8 cellular contexts compared by ENCODE assay signal in genomic region chr11:96388891-96389603, GRCh38. TPM values are rescaled to one million over a fixed set of nuclear protein-coding genes. Genes with fewer than 3 reads are reported as not detected.
A peak's percentile ranks its signal among the peaks of the same experiment; 100 is the strongest.
DNase-seq lines count a peak whose midpoint lies in the region; ATAC-seq, FAIRE-seq and TF ChIP-seq lines count a peak whose summit lies in the region.

No MANE protein-coding gene starts in this region.

- H3K9me3 ChIP-seq in Caco-2 (no peaks in the 10 kb centered on the region), SJSA1 (replicated peaks) (no peaks in the 10 kb centered on the region), endothelial cell of umbilical vein (replicated peaks; ENCODE audit: control insufficient read depth, insufficient read depth, low read length) (no peaks in the 10 kb centered on the region), mucosa of stomach (ENCODE audit: control insufficient read depth, low read length) (no peaks in the 10 kb centered on the region)

- H3K36me3 Mint-ChIP-seq in Caco-2 (ENCODE audit: insufficient read depth, unreplicated experiment) = peaks cover 12% of the 10 kb centered on the region

- H3K27me3 ChIP-seq in Caco-2 (replicated peaks; ENCODE audit: control insufficient read depth, insufficient read depth, low read length) (no peaks in the 10 kb centered on the region), SJSA1 (replicated peaks) (no peaks in the 10 kb centered on the region), endothelial cell of umbilical vein (ENCODE audit: control insufficient read depth in 2 of 2, insufficient read depth in 2 of 2, low read length in 2 of 2) (no peaks in the 10 kb centered on the region), mucosa of stomach (ENCODE audit: control insufficient read depth, insufficient read depth, low read length) (no peaks in the 10 kb centered on the region)

- no peaks in the 10 kb centered on the region for H3K36me3 ChIP-seq in Caco-2 (ENCODE audit: control insufficient read depth, insufficient read depth, low read length)
- peaks cover 14% of the 10 kb centered on the region for H3K36me3 ChIP-seq in SJSA1
- peaks cover 0 to 3% of the 10 kb centered on the region in 2 experiments for H3K36me3 ChIP-seq in endothelial cell of umbilical vein (ENCODE audit: control insufficient read depth in 2 of 2, extremely low read depth in 1 of 2, insufficient read depth in 2 of 2, low read length in 2 of 2)
- H3K36me3 ChIP-seq in mucosa of stomach (ENCODE audit: control insufficient read depth, insufficient read depth, low read length) = no peaks in the 10 kb centered on the region

- no peaks in the 10 kb centered on the region for H4K20me1 ChIP-seq in endothelial cell of umbilical vein (replicated peaks; ENCODE audit: control insufficient read depth, extremely low read depth, insufficient read depth, low read length)

- FAIRE-seq in endothelial cell of umbilical vein (lab: Jason Lieb, UNC) = peak; percentile 38

- H3K27ac Mint-ChIP-seq in Caco-2 (ENCODE audit: unreplicated experiment) = peak overlapping the region; percentile 88

- no peaks in the 10 kb centered on the region for H3K27me3 Mint-ChIP-seq in Caco-2 (ENCODE audit: insufficient read depth, unreplicated experiment)

- peak overlapping the region; percentile 99 for H3K4me2 ChIP-seq in endothelial cell of umbilical vein (ENCODE audit: insufficient read depth, low read length)

- no peak for DNase-seq in Caco-2
- DNase-seq in SJSA1 (ENCODE audit: low read depth in 1 of 2, low spot score in 2 of 2) = no peak
- peak; percentile 65 for DNase-seq in endothelial cell of umbilical vein (ENCODE audit: low read depth, low spot score)
- no peak for DNase-seq in stimulated activated CD4-positive, alpha-beta T cell treated with anti-CD3 and anti-CD28 coated beads, Interleukin-2, amount 100 ng/mL, for 24 hours
- DNase-seq in retina = no peak

- CTCF ChIA-PET in Caco-2 (lab: Charles Lee) (interaction anchor here (0.6 to 2.8 kb wide), 17 partner anchors 14 to 1322 kb away, joined by 3 to 31 read pairs (median 4); partner anchors contain the start of genes CEP57, FAM76B, MAML2 and SRSF8), endothelial cell of umbilical vein (lab: Charles Lee) (interaction anchor here (0.6 to 4.6 kb wide), 14 partner anchors 47 to 599 kb away, joined by 3 to 36 read pairs (median 5); partner anchors contain the start of genes FAM76B and MAML2)

- H3K4me3 ChIP-seq in Caco-2 (ENCODE audit: low read depth, low read length) (peak overlapping the region; percentile 82), SJSA1 (peak overlapping the region; percentile 62), endothelial cell of umbilical vein (replicated peaks in 1 of 3; ENCODE audit: insufficient read depth in 1 of 3, low read depth in 1 of 3, low read length in 3 of 3) (peak overlapping the region; percentile 84 to 98 (median 94)), mucosa of stomach (ENCODE audit: low read length) (peak overlapping the region; percentile 80)

- H3K4me1 ChIP-seq in Caco-2 = peaks cover 28% of the 10 kb centered on the region
- peaks cover 3% of the 10 kb centered on the region; the same call in 1 of the 2 replicates for H3K4me1 ChIP-seq in SJSA1 (replicated peaks)
- peaks cover 19% of the 10 kb centered on the region for H3K4me1 ChIP-seq in endothelial cell of umbilical vein (ENCODE audit: control insufficient read depth, extremely low read depth, insufficient read depth, low read length)
- H3K4me1 ChIP-seq in mucosa of stomach (ENCODE audit: control insufficient read depth, insufficient read depth, low read length) = peaks cover 6% of the 10 kb centered on the region

- no TSS peak for BruUV-seq in Caco-2 (replicated peaks; lab: Mats Ljungman, UMichigan)
- BruUV-seq in endothelial cell of umbilical vein (replicated peaks; lab: Mats Ljungman, UMichigan) = TSS peak; percentile 46

- peak overlapping the region; percentile 82 for H3K4me3 Mint-ChIP-seq in Caco-2 (ENCODE audit: unreplicated experiment)

- H3K9ac ChIP-seq in endothelial cell of umbilical vein (replicated peaks; ENCODE audit: extremely low read depth, insufficient read depth, low read length) = peak overlapping the region; percentile 97
- H3K9ac ChIP-seq in mucosa of stomach (ENCODE audit: low read length) = peak overlapping the region; percentile 67

- no peak for TF ChIP-seq POLR2A in endothelial cell of umbilical vein (IDR thresholded peaks at IDR 0.05; ENCODE audit: low read depth, low read length)

- H3K4me1 Mint-ChIP-seq in Caco-2 (ENCODE audit: low read depth, unreplicated experiment) = peaks cover 19% of the 10 kb centered on the region

- H3K27ac ChIP-seq in SJSA1 (peak overlapping the region; percentile 65), endothelial cell of umbilical vein (ENCODE audit: insufficient read depth, low read depth, low read length) (peak overlapping the region; percentile 61)

- no peaks in the 10 kb centered on the region for H3K9me3 Mint-ChIP-seq in Caco-2 (ENCODE audit: unreplicated experiment)

- dilution Hi-C loops in endothelial cell of umbilical vein (cut with MboI; ENCODE audit: extremely low pct_ligation_motif_present, low sequenced_read_pairs) = no loop called here

- ATAC-seq in GM19372 (IDR thresholded peaks at IDR 0.05; ENCODE audit: low read depth, unreplicated experiment) (peak; percentile 26), HG03354 (IDR thresholded peaks at IDR 0.05; ENCODE audit: poor library complexity, severe bottlenecking, unreplicated experiment) (peak; percentile 47)

- TF ChIP-seq CTCF in Caco-2 (IDR thresholded peaks at IDR 0.05; ENCODE audit: insufficient read depth in 1 of 2, low read depth in 1 of 2, low read length in 1 of 2, severe bottlenecking in 1 of 2, unreplicated experiment in 1 of 2) (no peak), endothelial cell of umbilical vein (IDR thresholded peaks at IDR 0.05; ENCODE audit: extremely low read depth in 1 of 2, insufficient read depth in 1 of 2, low read depth in 1 of 2, low read length in 2 of 2) (no peak)

- POLR2A ChIA-PET in Caco-2 (lab: Charles Lee) (interaction anchor here (0.5 to 1.7 kb wide), 33 partner anchors 10 to 1322 kb away, joined by 3 to 32 read pairs (median 5); partner anchors contain the start of genes CEP57, FAM76B, MAML2 and MTMR2), endothelial cell of umbilical vein (lab: Charles Lee) (interaction anchor here (0.5 to 1.4 kb wide), 7 partner anchors 46 to 1605 kb away, joined by 3 to 8 read pairs (median 3); partner anchors contain the start of gene MAML2)

- intact Hi-C loops in Caco-2 (cut with micrococcal nuclease; ENCODE audit: unreplicated experiment) = loop anchor here (1.0 kb wide), 3 partner anchors 46 to 339 kb away; partner anchors contain the start of gene MAML2
- intact Hi-C loops in endothelial cell of umbilical vein (cut with micrococcal nuclease) = loop anchor here (1.0 to 2.0 kb wide), 4 partner anchors 46 to 472 kb away; partner anchors contain the start of genes MAML2 and MTMR2

- H3K79me2 ChIP-seq in endothelial cell of umbilical vein (ENCODE audit: control insufficient read depth, insufficient read depth, low read length) = peaks cover 44% of the 10 kb centered on the region

- H2AFZ ChIP-seq in endothelial cell of umbilical vein (ENCODE audit: low read depth, low read length) = peak overlapping the region; percentile 78

- H3K9me1 ChIP-seq in endothelial cell of umbilical vein (replicated peaks; ENCODE audit: control insufficient read depth, extremely low read depth, insufficient read depth, low read length) = no peaks in the 10 kb centered on the region

TF ChIP-seq in endothelial cell of umbilical vein, 7 proteins besides CTCF, POLR2A, EP300 and RAD21 (continues in another document):
- no peak for TF ChIP-seq FOS (IDR thresholded peaks at IDR 0.05; ENCODE audit: borderline replicate concordance, insufficient read depth, low read length)
- TF ChIP-seq MYC (IDR thresholded peaks at IDR 0.05; ENCODE audit: low read depth, low read length) = no peak
- no peak for TF ChIP-seq EZH2 (IDR thresholded peaks at IDR 0.05; ENCODE audit: borderline replicate concordance, low read depth, low read length, severe bottlenecking)
- no peak for TF ChIP-seq POLR2AphosphoS5 (IDR thresholded peaks at IDR 0.05; ENCODE audit: insufficient read depth, low read depth, low read length)
- no peak for TF ChIP-seq JUN (IDR thresholded peaks at IDR 0.05; ENCODE audit: borderline replicate concordance, insufficient read depth, insufficient read length, low read depth)

RNA-seq across cellular contexts. Expression of gene CCDC82, which starts 0.7 kb away (rescaled TPM):
- 38.2 TPM in 2 replicates for total RNA-seq in Caco-2 (2022)
- 12.6 and 23.7 TPM in 2 replicates for total RNA-seq in SJSA1 (2014; rRNA removed; shearing (Covaris generic))
- total RNA-seq in endothelial cell of umbilical vein = 32.8 and 33.4 TPM in 2 replicates
- polyA plus RNA-seq in endothelial cell of umbilical vein = 5.2 and 8.1 TPM in 2 replicates
- 8.0 and 8.4 TPM in 2 replicates for polyA plus RNA-seq in endothelial cell of umbilical vein (2011; cell fraction: cytosol; rRNA removed)
- polyA plus RNA-seq in endothelial cell of umbilical vein (2011; cell fraction: nucleus; rRNA removed) = 32.7 and 50.6 TPM in 2 replicates
- polyA plus RNA-seq in endothelial cell of umbilical vein (2012) = 28.6 and 40.1 TPM in 2 replicates
- polyA minus RNA-seq in endothelial cell of umbilical vein = 9.6 and 11.0 TPM in 2 replicates
- polyA minus RNA-seq in endothelial cell of umbilical vein (2011; cell fraction: cytosol; rRNA and poly(A)+ RNA removed) = 5.4 TPM
- 45.1 and 62.5 TPM in 2 replicates for polyA minus RNA-seq in endothelial cell of umbilical vein (2011; cell fraction: nucleus; rRNA and poly(A)+ RNA removed)

RNA-seq across cellular contexts. Expression of gene JRKL, which starts 0.8 kb away (rescaled TPM):
- total RNA-seq in Caco-2 (2022) (16.6 and 17.4 TPM in 2 replicates), endothelial cell of umbilical vein (7.0 and 7.6 TPM in 2 replicates)
- total RNA-seq in SJSA1 (2014; rRNA removed; shearing (Covaris generic)) = 3.8 and 4.5 TPM in 2 replicates
- 0.75 and 1.4 TPM in 2 replicates for polyA plus RNA-seq in endothelial cell of umbilical vein
- 1.8 and 2.0 TPM in 2 replicates for polyA plus RNA-seq in endothelial cell of umbilical vein (2011; cell fraction: cytosol; rRNA removed)
- 1.8 and 3.0 TPM in 2 replicates for polyA plus RNA-seq in endothelial cell of umbilical vein (2011; cell fraction: nucleus; rRNA removed)
- polyA plus RNA-seq in endothelial cell of umbilical vein (2012) = 7.7 and 8.6 TPM in 2 replicates
- 2.6 and 3.5 TPM in 2 replicates for polyA minus RNA-seq in endothelial cell of umbilical vein
- 2.0 TPM for polyA minus RNA-seq in endothelial cell of umbilical vein (2011; cell fraction: cytosol; rRNA and poly(A)+ RNA removed)
- 1.7 and 2.9 TPM in 2 replicates for polyA minus RNA-seq in endothelial cell of umbilical vein (2011; cell fraction: nucleus; rRNA and poly(A)+ RNA removed)

RNA-seq across cellular contexts. Expression of gene MAML2, which starts 46.1 kb away (rescaled TPM):
- 11.5 and 12.2 TPM in 2 replicates for total RNA-seq in Caco-2 (2022)
- 6.1 and 8.7 TPM in 2 replicates for total RNA-seq in SJSA1 (2014; rRNA removed; shearing (Covaris generic))
- total RNA-seq in endothelial cell of umbilical vein = 16.8 and 17.1 TPM in 2 replicates
- polyA plus RNA-seq in endothelial cell of umbilical vein = 12.4 and 15.9 TPM in 2 replicates
- polyA plus RNA-seq in endothelial cell of umbilical vein (2011; cell fraction: cytosol; rRNA removed) = 9.5 and 10.3 TPM in 2 replicates
- polyA plus RNA-seq in endothelial cell of umbilical vein (2011; cell fraction: nucleus; rRNA removed) = 13.0 and 13.3 TPM in 2 replicates
- polyA plus RNA-seq in endothelial cell of umbilical vein (2012) = 6.1 and 8.9 TPM in 2 replicates
- 28.1 and 29.1 TPM in 2 replicates for polyA minus RNA-seq in endothelial cell of umbilical vein
- polyA minus RNA-seq in endothelial cell of umbilical vein (2011; cell fraction: cytosol; rRNA and poly(A)+ RNA removed) = 0.92 TPM
- 38.9 and 40.4 TPM in 2 replicates for polyA minus RNA-seq in endothelial cell of umbilical vein (2011; cell fraction: nucleus; rRNA and poly(A)+ RNA removed)
